Comparison of ENCODE assay signal across 18 cellular contexts in the genomic region with DNA sequence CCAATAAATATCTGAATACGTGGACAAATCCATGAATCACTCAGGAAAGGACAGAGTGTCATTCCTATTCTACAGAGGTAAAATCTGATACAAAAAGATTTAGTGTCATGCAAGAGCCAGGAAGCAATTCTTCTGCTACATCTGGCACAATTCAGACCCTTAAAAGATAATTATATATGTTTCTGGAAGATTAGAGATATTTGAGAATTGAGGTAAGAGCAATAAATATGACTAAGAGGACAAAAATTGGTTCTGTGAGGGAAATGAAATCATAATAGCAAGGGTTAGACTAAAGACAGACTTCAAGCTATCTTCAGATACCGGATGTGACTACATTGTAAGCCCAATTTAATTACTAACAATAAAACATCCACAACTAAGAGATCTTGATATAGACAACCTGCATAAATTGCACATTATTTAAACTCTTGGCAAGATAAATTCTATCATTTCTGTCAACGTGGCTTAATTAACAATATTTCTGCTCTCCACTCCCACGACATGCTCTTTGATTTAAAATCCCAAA. TPM values are rescaled to one million over a fixed set of nuclear protein-coding genes. Genes with fewer than 3 reads are reported as not detected.
DNase-seq lines count a peak whose midpoint lies in the region; ATAC-seq and TF ChIP-seq lines count a peak whose summit lies in the region.
"Had no signal": no experiment of that assay in that cellular context is flagged by ENCODE, and none has a peak within 500 bp of the region (broad histone marks: within the 10 kb centered on the region; RNA-seq: fewer than 3 reads in every experiment).

No MANE protein-coding gene starts in this region.

- peak overlapping the region; percentile 58; the same call in 1 of the 2 replicates for H3K4me2 ChIP-seq in SK-N-SH

- H3K4me3 ChIP-seq in SK-N-SH (ENCODE audit: low read depth in 2 of 2, low read length in 1 of 2): no peak overlapping the region
- H3K4me3 ChIP-seq: lower lobe of right lung, spleen had no signal

- POLR2A ChIA-PET in SK-N-SH (lab: Yijun Ruan, JAX): no interaction called here

- H3K36me3 ChIP-seq in SK-N-SH (replicated peaks in 1 of 2; ENCODE audit: control insufficient read depth in 1 of 2, insufficient read depth in 2 of 2, low read length in 1 of 2): no peaks in the 10 kb centered on the region
- H3K36me3 ChIP-seq: lower lobe of right lung, neutrophil, spleen had no signal

- H3K9me2 ChIP-seq in SK-N-SH: no peaks in the 10 kb centered on the region

- peaks cover 64% of the 10 kb centered on the region for H3F3A ChIP-seq in SK-N-SH (replicated peaks; ENCODE audit: insufficient read depth)

- CTCF ChIA-PET in SK-N-SH (lab: Yijun Ruan, JAX): no interaction called here

- peak; percentile 62 to 96 for TF ChIP-seq EP300 in SK-N-SH (IDR thresholded peaks at IDR 0.05; ENCODE audit: borderline replicate concordance in 1 of 2, low read depth in 1 of 2, low read length in 1 of 2)

- peaks cover 64% of the 10 kb centered on the region for H3K79me2 ChIP-seq in SK-N-SH (ENCODE audit: insufficient read depth)

- H3K36me3 Mint-ChIP-seq in activated T-cell treated with anti-CD3 and anti-CD28 coated beads, Interleukin-2, amount 50 U/mL, for 72 hours (ENCODE audit: insufficient read depth in 2 of 2): peaks cover 0 to 2% of the 10 kb centered on the region in 2 donors
- no peaks in the 10 kb centered on the region for H3K36me3 Mint-ChIP-seq in activated T-cell treated with anti-CD3 and anti-CD28 coated beads, Interleukin-2, amount 50 U/mL, for 4 hours (ENCODE audit: insufficient read depth)
- no peaks in the 10 kb centered on the region for H3K36me3 Mint-ChIP-seq in endothelial cell (ENCODE audit: low read depth, unreplicated experiment)

- WGBS in SK-N-SH (ENCODE audit: low lambda C conversion rate): 11% methylated on average over 4 of the region's 4 CpGs

- no peak for TF ChIP-seq RAD21 in SK-N-SH (IDR thresholded peaks at IDR 0.05; ENCODE audit: low read length)

- TF ChIP-seq CTCF in SK-N-SH (IDR thresholded peaks at IDR 0.05) (no peak), foreskin keratinocyte (conservative IDR thresholded peaks at IDR 0.05) (no peak), endothelial cell (IDR thresholded peaks at IDR 0.05; ENCODE audit: unreplicated experiment) (no peak)

- peak overlapping the region in 1 of 2 donors; percentile 37 for H3K4me3 Mint-ChIP-seq in activated T-cell treated with anti-CD3 and anti-CD28 coated beads, Interleukin-2, amount 50 U/mL, for 72 hours
- H3K4me3 Mint-ChIP-seq in activated T-cell treated with anti-CD3 and anti-CD28 coated beads, Interleukin-2, amount 50 U/mL, for 4 hours: no peak overlapping the region
- H3K4me3 Mint-ChIP-seq in endothelial cell (ENCODE audit: unreplicated experiment): no peak overlapping the region

- H3K27me3 ChIP-seq in SK-N-SH (ENCODE audit: insufficient read depth): no peaks in the 10 kb centered on the region
- no peaks in the 10 kb centered on the region for H3K27me3 ChIP-seq in foreskin keratinocyte
- H3K27me3 ChIP-seq: neutrophil, spleen had no signal

- no peak for DNase-seq in activated T-cell treated with anti-CD3 and anti-CD28 coated beads, Interleukin-2, amount 50 U/mL, for 72 hours
- no peak for DNase-seq in activated T-cell treated with anti-CD3 and anti-CD28 coated beads, Interleukin-2, amount 50 U/mL, for 4 hours
- DNase-seq in SK-N-SH (peak; percentile 37), foreskin keratinocyte (peak; percentile 66 to 87), endothelial cell (ENCODE audit: low spot score) (no peak), activated gamma-delta T cell (lab: John Stamatoyannopoulos, UW) (no peak), T-helper 1 cell (no peak)
- DNase-seq in stimulated activated CD4-positive, alpha-beta T cell treated with anti-CD3 and anti-CD28 coated beads, Interleukin-2, amount 100 ng/mL, for 24 hours: no peak
- DNase-seq: activated CD4-positive, alpha-beta T cell treated with anti-CD3 and anti-CD28 coated beads, Interleukin-2, amount 50 U/mL, for 4 hours; COR-L47; lower lobe of right lung; NCI-H1105; NCI-H524; RPMI8226; spleen had no signal

- H4K20me1 ChIP-seq in SK-N-SH (ENCODE audit: insufficient read depth): no peaks in the 10 kb centered on the region

- H3K9me3 ChIP-seq in SK-N-SH: no peaks in the 10 kb centered on the region
- H3K9me3 ChIP-seq: lower lobe of right lung, neutrophil, spleen had no signal

- peaks cover 48% of the 10 kb centered on the region for H3K4me1 Mint-ChIP-seq in activated T-cell treated with anti-CD3 and anti-CD28 coated beads, Interleukin-2, amount 50 U/mL, for 72 hours (ENCODE audit: low read depth)
- peaks cover 26% of the 10 kb centered on the region for H3K4me1 Mint-ChIP-seq in activated T-cell treated with anti-CD3 and anti-CD28 coated beads, Interleukin-2, amount 50 U/mL, for 4 hours (ENCODE audit: low read depth)
- peaks cover 5% of the 10 kb centered on the region for H3K4me1 Mint-ChIP-seq in endothelial cell (ENCODE audit: unreplicated experiment)

- peak overlapping the region; percentile 76 to 90; a peak in 3 of 4 replicates for H3K27ac ChIP-seq in SK-N-SH (ENCODE audit: low read depth in 2 of 2, low read length in 1 of 2)
- peak overlapping the region; percentile 70 for H3K27ac ChIP-seq in foreskin keratinocyte
- H3K27ac ChIP-seq: 22Rv1, lower lobe of right lung, neutrophil, spleen had no signal

- ATAC-seq in activated T-cell treated with anti-CD3 and anti-CD28 coated beads, Interleukin-2, amount 50 U/mL, for 72 hours (replicated peaks in 1 of 2): no peak
- no peak for ATAC-seq in activated T-cell treated with anti-CD3 and anti-CD28 coated beads, Interleukin-2, amount 50 U/mL, for 4 hours
- peak; percentile 47 for ATAC-seq in foreskin keratinocyte
- ATAC-seq: lower lobe of right lung had no signal

- peak overlapping the region; percentile 64 for H3K27ac Mint-ChIP-seq in activated T-cell treated with anti-CD3 and anti-CD28 coated beads, Interleukin-2, amount 50 U/mL, for 72 hours
- H3K27ac Mint-ChIP-seq in endothelial cell (ENCODE audit: unreplicated experiment): no peak overlapping the region

- no peaks in the 10 kb centered on the region for H3K9me3 Mint-ChIP-seq in activated T-cell treated with anti-CD3 and anti-CD28 coated beads, Interleukin-2, amount 50 U/mL, for 72 hours
- no peaks in the 10 kb centered on the region for H3K9me3 Mint-ChIP-seq in activated T-cell treated with anti-CD3 and anti-CD28 coated beads, Interleukin-2, amount 50 U/mL, for 4 hours
- no peaks in the 10 kb centered on the region for H3K9me3 Mint-ChIP-seq in endothelial cell (ENCODE audit: unreplicated experiment)
- H3K9me3 Mint-ChIP-seq: activated T-helper 2 cell treated with anti-CD3 and anti-CD28 coated beads, Interferon-gamma antibody, Interleukin-2, Interleukin-4, amounts not matched to agents 10 μg/mL and 5 μg/mL and 100 μg/mL, durations not matched to agents 14 hours and 24 hours and 36 hours had no signal

- H3K27me3 Mint-ChIP-seq in activated T-cell treated with anti-CD3 and anti-CD28 coated beads, Interleukin-2, amount 50 U/mL, for 72 hours (ENCODE audit: low read depth): peaks cover 28% of the 10 kb centered on the region
- H3K27me3 Mint-ChIP-seq in activated T-cell treated with anti-CD3 and anti-CD28 coated beads, Interleukin-2, amount 50 U/mL, for 4 hours (ENCODE audit: low read depth): no peaks in the 10 kb centered on the region
- H3K27me3 Mint-ChIP-seq in endothelial cell (ENCODE audit: unreplicated experiment): peaks cover 2% of the 10 kb centered on the region

- no peak overlapping the region for H2AFZ ChIP-seq in SK-N-SH (ENCODE audit: low read depth)

- H3K9ac ChIP-seq in SK-N-SH: peak overlapping the region; percentile 65; the same call in 1 of the 2 replicates

- H3K4me1 ChIP-seq in SK-N-SH (ENCODE audit: control insufficient read depth in 1 of 2, insufficient read depth in 2 of 2, low read depth in 1 of 2, low read length in 1 of 2) (peaks cover 11 to 61% of the 10 kb centered on the region in 2 experiments), foreskin keratinocyte (peaks cover 59% of the 10 kb centered on the region)

TF ChIP-seq in SK-N-SH, 30 proteins besides CTCF, POLR2A, EP300 and RAD21 (continues in another document):
- TF ChIP-seq MAX (IDR thresholded peaks at IDR 0.05; ENCODE audit: low read depth) (no peak), YY1 (IDR thresholded peaks at IDR 0.05; ENCODE audit: low read depth) (no peak), ELF1 (IDR thresholded peaks at IDR 0.05) (0 out of 2 replicates have a peak, but pooled peaks have one; percentile 14), CHD2 (IDR thresholded peaks at IDR 0.05; ENCODE audit: low read length, partially characterized antibody) (no peak), MXI1 (IDR thresholded peaks at IDR 0.05; ENCODE audit: low read depth, low read length) (no peak), EZH2phosphoT487 (IDR thresholded peaks at IDR 0.05; ENCODE audit: borderline replicate concordance, low read depth) (no peak), TEAD4 (IDR thresholded peaks at IDR 0.05; ENCODE audit: borderline replicate concordance, insufficient read depth) (peak; percentile 91), TAF1 (IDR thresholded peaks at IDR 0.05; ENCODE audit: borderline replicate concordance, low read depth, low read length) (0 out of 2 replicates have a peak, but pooled peaks have one; percentile 31)
- TF ChIP-seq, protein P1, sequence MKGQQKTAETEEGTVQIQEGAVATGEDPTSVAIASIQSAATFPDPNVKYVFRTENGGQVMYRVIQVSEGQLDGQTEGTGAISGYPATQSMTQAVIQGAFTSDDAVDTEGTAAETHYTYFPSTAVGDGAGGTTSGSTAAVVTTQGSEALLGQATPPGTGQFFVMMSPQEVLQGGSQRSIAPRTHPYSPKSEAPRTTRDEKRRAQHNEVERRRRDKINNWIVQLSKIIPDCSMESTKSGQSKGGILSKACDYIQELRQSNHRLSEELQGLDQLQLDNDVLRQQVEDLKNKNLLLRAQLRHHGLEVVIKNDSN (IDR thresholded peaks at IDR 0.05; ENCODE audit: borderline replicate concordance, low read depth): no peak

RNA-seq across cellular contexts. Expression of gene MB21D2, which starts 32.8 kb away (rescaled TPM):
- total RNA-seq in activated T-cell treated with anti-CD3 and anti-CD28 coated beads, Interleukin-2, amount 50 U/mL, for 72 hours: 10 to 100 TPM; 10.5 to 26.9 TPM
- total RNA-seq in activated T-cell treated with anti-CD3 and anti-CD28 coated beads, Interleukin-2, amount 50 U/mL, for 4 hours: 1 to 10 TPM; 3.0 to 4.6 (median 3.4) TPM
- polyA plus RNA-seq in SK-N-SH (2012; rRNA removed): 12.7 and 15.4 TPM in 2 replicates
- polyA plus RNA-seq in SK-N-SH (2012; cell fraction: cytosol; rRNA removed): 13.3 and 14.3 TPM in 2 replicates
- 13.3 and 15.1 TPM in 2 replicates for polyA plus RNA-seq in SK-N-SH (2012; cell fraction: nucleus; rRNA removed)
- 16.4 and 16.5 TPM in 2 replicates for total RNA-seq in foreskin keratinocyte
- 6.9 and 8.2 TPM in 2 replicates for polyA plus RNA-seq in foreskin keratinocyte
- total RNA-seq in endothelial cell (ENCODE audit: unreplicated experiment): 4.3 TPM

Comparison
In these comparisons a context has a peak if more than half of its experiments do, and no peak if none do; other contexts are left out.
1. DNase-seq: peak in SK-N-SH (single experiment) and foreskin keratinocyte (2 of 2); none in activated T-cell treated with anti-CD3 and anti-CD28 coated beads, Interleukin-2, amount 50 U/mL, for 72 hours (0 of 2), activated T-cell treated with anti-CD3 and anti-CD28 coated beads, Interleukin-2, amount 50 U/mL, for 4 hours (single experiment), stimulated activated CD4-positive, alpha-beta T cell treated with anti-CD3 and anti-CD28 coated beads, Interleukin-2, amount 100 ng/mL, for 24 hours (0 of 2), endothelial cell (single experiment), activated gamma-delta T cell (single experiment) and T-helper 1 cell (0 of 5).